In genomic region chr9:131706608-131706970, GRCh38 we compare ENCODE assay signal across 14 cellular contexts. TPM values are rescaled to one million over a fixed set of nuclear protein-coding genes. Genes with fewer than 3 reads are reported as not detected.
DNase-seq lines count a peak whose midpoint lies in the region; ATAC-seq and TF ChIP-seq lines count a peak whose summit lies in the region.
"Had no signal": no experiment of that assay in that cellular context is flagged by ENCODE, and none has a peak within 500 bp of the region (broad histone marks: within the 10 kb centered on the region; RNA-seq: fewer than 3 reads in every experiment).

No MANE protein-coding gene starts in this region.

- peak overlapping the region; percentile 36 to 91 (median 84) for H3K27ac ChIP-seq in heart right ventricle
- peak overlapping the region; percentile 80 to 90 (median 84) for H3K27ac ChIP-seq in upper lobe of left lung

- H3K9me3 ChIP-seq in heart right ventricle (no peaks in the 10 kb centered on the region), upper lobe of left lung (no peaks in the 10 kb centered on the region)

- no peaks in the 10 kb centered on the region for H3K27me3 Mint-ChIP-seq in activated T-helper 17 cell treated with anti-CD3 and anti-CD28 coated beads, Interleukin-2, amount 50 U/mL, for 72 hours
- H3K27me3 Mint-ChIP-seq in memory B cell: no peaks in the 10 kb centered on the region

- H3K4me3 Mint-ChIP-seq in activated T-helper 17 cell treated with anti-CD3 and anti-CD28 coated beads, Interleukin-2, amount 50 U/mL, for 72 hours: peak overlapping the region; percentile 76
- H3K4me3 Mint-ChIP-seq in memory B cell: no peak overlapping the region

- DNase-seq in heart right ventricle (no peak), left ventricle myocardium superior (no peak), memory B cell (ENCODE audit: low spot score in 2 of 2) (no peak), upper lobe of left lung (no peak), NCI-H510A treated with DMSO at 0.1 percent for 48 hours (lab: John Stamatoyannopoulos, UW) (no peak)
- DNase-seq: activated CD8-positive, alpha-beta memory T cell treated with anti-CD3 and anti-CD28 coated beads for 24 hours; effector CD4-positive, alpha-beta T cell; hypothalamus; midbrain; NK-92 treated with Interleukin-12 subunit alpha and Interleukin-12 subunit beta, amount 100 ng/mL, for 24 hours had no signal

- H3K27me3 ChIP-seq in heart right ventricle (no peaks in the 10 kb centered on the region), upper lobe of left lung (no peaks in the 10 kb centered on the region)

- H3K9me3 Mint-ChIP-seq in activated T-helper 17 cell treated with anti-CD3 and anti-CD28 coated beads, Interleukin-2, amount 50 U/mL, for 72 hours: no peaks in the 10 kb centered on the region
- no peaks in the 10 kb centered on the region for H3K9me3 Mint-ChIP-seq in memory B cell

- TF ChIP-seq CTCF in heart right ventricle (IDR thresholded peaks at IDR 0.05): no peak
- no peak for TF ChIP-seq CTCF in upper lobe of left lung (IDR thresholded peaks at IDR 0.05)

- peaks cover 7 to 99% (median 72%) of the 10 kb centered on the region in 9 donors for H3K4me1 ChIP-seq in heart right ventricle
- H3K4me1 ChIP-seq in upper lobe of left lung: peaks cover 62 to 92% (median 85%) of the 10 kb centered on the region in 4 donors

- H3K36me3 ChIP-seq in heart right ventricle: no peaks in the 10 kb centered on the region
- no peaks in the 10 kb centered on the region for H3K36me3 ChIP-seq in upper lobe of left lung

- peak overlapping the region; percentile 45 for H3K27ac Mint-ChIP-seq in activated T-helper 17 cell treated with anti-CD3 and anti-CD28 coated beads, Interleukin-2, amount 50 U/mL, for 72 hours
- H3K27ac Mint-ChIP-seq in memory B cell: peak overlapping the region; percentile 91

- no peak for TF ChIP-seq EP300 in upper lobe of left lung (IDR thresholded peaks at IDR 0.05)

- 60 to 70% methylated on average over 6 of the region's 6 CpGs for WGBS in heart right ventricle, 2 donors
- WGBS in upper lobe of left lung, 2 donors: 82 to 83% methylated on average over 6 of the region's 6 CpGs

- TF ChIP-seq POLR2A in upper lobe of left lung (IDR thresholded peaks at IDR 0.05): no peak

- intact Hi-C loops in heart right ventricle (cut with DNase I) (loop anchor here in 1 of 10 donors (5.0 kb wide), 1 partner anchor 34 kb away; no protein-coding TSS in a partner anchor), left ventricle myocardium superior (cut with micrococcal nuclease) (no loop called here)

- peaks cover 43% of the 10 kb centered on the region for H3K36me3 Mint-ChIP-seq in activated T-helper 17 cell treated with anti-CD3 and anti-CD28 coated beads, Interleukin-2, amount 50 U/mL, for 72 hours (ENCODE audit: low read depth)
- peaks cover 3% of the 10 kb centered on the region for H3K36me3 Mint-ChIP-seq in memory B cell

- ATAC-seq in heart right ventricle: no peak
- no peak for ATAC-seq in left ventricle myocardium superior
- ATAC-seq in activated T-helper 17 cell treated with anti-CD3 and anti-CD28 coated beads, Interleukin-2, amount 50 U/mL, for 72 hours (replicated peaks): no peak
- ATAC-seq in memory B cell (ENCODE audit: low read depth): no peak
- ATAC-seq in upper lobe of left lung (ENCODE audit: low FRiP score in 2 of 2): no peak
- ATAC-seq in HG02973 (IDR thresholded peaks at IDR 0.05; ENCODE audit: unreplicated experiment): no peak
- ATAC-seq in GM21381 (IDR thresholded peaks at IDR 0.05; ENCODE audit: unreplicated experiment): no peak
- ATAC-seq: sciatic nerve had no signal

- peak overlapping the region; percentile 11 to 54 (median 44) for H3K4me3 ChIP-seq in heart right ventricle
- H3K4me3 ChIP-seq in upper lobe of left lung: no peak overlapping the region

- peaks cover 55% of the 10 kb centered on the region for H3K4me1 Mint-ChIP-seq in activated T-helper 17 cell treated with anti-CD3 and anti-CD28 coated beads, Interleukin-2, amount 50 U/mL, for 72 hours
- H3K4me1 Mint-ChIP-seq in memory B cell: peaks cover 65% of the 10 kb centered on the region

RNA-seq across cellular contexts. Expression of gene RAPGEF1, which starts 33.3 kb away (rescaled TPM):
- total RNA-seq in heart right ventricle (100 to 1,000 TPM in 7 of 10 donors, 10 to 100 TPM in 3; 84.0 to 135 (median 120) TPM), left ventricle myocardium superior (156 TPM), upper lobe of left lung (100 to 1,000 TPM in 2 of 6 donors, 10 to 100 TPM in 4; 82.8 to 161 (median 96.8) TPM)
- polyA plus RNA-seq in heart right ventricle: 10 to 100 TPM; 39.6 to 39.9 TPM
- total RNA-seq in activated T-helper 17 cell treated with anti-CD3 and anti-CD28 coated beads, Interleukin-2, amount 50 U/mL, for 72 hours: 100 to 1,000 TPM; 147 to 167 TPM

Comparison
In these comparisons a context has a peak if more than half of its experiments do, and no peak if none do; other contexts are left out.
1. H3K4me3 ChIP-seq: peak in heart right ventricle (10 of 10); none in upper lobe of left lung (0 of 4).